In genomic region chr19:44745887-44746600, GRCh38 we compare ENCODE assay signal across 10 cellular contexts. TPM values are rescaled to one million over a fixed set of nuclear protein-coding genes. Genes with fewer than 3 reads are reported as not detected.
DNase-seq lines count a peak whose midpoint lies in the region; ATAC-seq and TF ChIP-seq lines count a peak whose summit lies in the region.
"Had no signal": no experiment of that assay in that cellular context is flagged by ENCODE, and none has a peak within 500 bp of the region (broad histone marks: within the 10 kb centered on the region; RNA-seq: fewer than 3 reads in every experiment).

No MANE protein-coding gene starts in this region.

- 74 to 80% (median 74%) methylated on average over 4 of the region's 4 CpGs for WGBS in adipose tissue, 3 donors
- WGBS in mesenchymal stem cell: 69% methylated on average over 4 of the region's 4 CpGs
- 59 to 81% (median 77%) methylated on average over 4 of the region's 4 CpGs for WGBS in stomach, 5 donors

- H3K27me3 ChIP-seq in mesenchymal stem cell (ENCODE audit: control insufficient read depth in 1 of 2, insufficient read depth in 1 of 2, low read length in 2 of 2) (no peaks in the 10 kb centered on the region), stomach (no peaks in the 10 kb centered on the region)
- H3K27me3 ChIP-seq: pancreas had no signal

- DNase-seq in T-helper 1 cell (no peak), mesenchymal stem cell (no peak), stomach (no peak), NCI-H2227 treated with DMSO at 0.1 percent for 48 hours (lab: John Stamatoyannopoulos, UW) (no peak)
- DNase-seq in NK-92 treated with Interleukin-12 subunit alpha and Interleukin-12 subunit beta, amount 100 ng/mL, for 24 hours (lab: John Stamatoyannopoulos, UW): no peak
- DNase-seq: NCI-H187 treated with DMSO at 0.1 percent for 48 hours had no signal

- H3K4me1 Mint-ChIP-seq in T-helper 1 cell treated with Interleukin-12 subunit alpha and Interleukin-12 subunit beta and Interleukin-4 antibody, amounts not matched to agents 30 μg/mL and 1 μg/mL, for 36 hours (ENCODE audit: low read depth): peaks cover 38% of the 10 kb centered on the region

- intact Hi-C loops in stomach (cut with DNase I; ENCODE audit: low total_unique reads): no loop called here

- peak overlapping the region; percentile 91 to 96 for H3K18ac ChIP-seq in mesenchymal stem cell (ENCODE audit: low read depth in 1 of 2, low read length in 2 of 2)

- H2BK5ac ChIP-seq in mesenchymal stem cell (ENCODE audit: low read depth, low read length, poor library complexity, severe bottlenecking): no peak overlapping the region

- H3K9me3 Mint-ChIP-seq in T-helper 1 cell treated with Interleukin-12 subunit alpha and Interleukin-12 subunit beta and Interleukin-4 antibody, amounts not matched to agents 30 μg/mL and 1 μg/mL, for 36 hours: no peaks in the 10 kb centered on the region

- no peak for TF ChIP-seq CTCF in stomach (IDR thresholded peaks at IDR 0.05)

- peak overlapping the region; percentile 52 to 73 for H3K4ac ChIP-seq in mesenchymal stem cell (ENCODE audit: low read depth in 1 of 2, low read length in 2 of 2)

- peak overlapping the region in 1 of 2 experiments; percentile 83 for H3K14ac ChIP-seq in mesenchymal stem cell (ENCODE audit: low read length in 2 of 2)

- no peak overlapping the region for H3K4me2 ChIP-seq in mesenchymal stem cell (ENCODE audit: low read length, poor library complexity, severe bottlenecking)

- H2BK12ac ChIP-seq in mesenchymal stem cell (ENCODE audit: low read length in 2 of 2): peak overlapping the region; percentile 80 to 100

- H3K27ac ChIP-seq in adipose tissue (ENCODE audit: low read depth, low read length) (peak overlapping the region; percentile 94), mesenchymal stem cell (ENCODE audit: low read length, poor library complexity, severe bottlenecking) (no peak overlapping the region), stomach (peak overlapping the region; percentile 57 to 99 (median 96))

- TF ChIP-seq EP300 in stomach (IDR thresholded peaks at IDR 0.05): no peak

- H3K4me3 ChIP-seq in mesenchymal stem cell (ENCODE audit: insufficient read depth in 1 of 2, low read depth in 1 of 2, low read length in 2 of 2) (peak overlapping the region in 1 of 2 experiments; percentile 54), stomach (no peak overlapping the region)

- peaks cover 7% of the 10 kb centered on the region for H3K79me1 ChIP-seq in mesenchymal stem cell (replicated peaks; ENCODE audit: low read length, poor library complexity, severe bottlenecking)

- no peaks in the 10 kb centered on the region for H3K27me3 Mint-ChIP-seq in T-helper 1 cell treated with Interleukin-12 subunit alpha and Interleukin-12 subunit beta and Interleukin-4 antibody, amounts not matched to agents 30 μg/mL and 1 μg/mL, for 36 hours (ENCODE audit: low read depth)

- H3K4me1 ChIP-seq in mesenchymal stem cell (ENCODE audit: control insufficient read depth, insufficient read depth, low read depth, low read length) (peaks cover 38% of the 10 kb centered on the region), stomach (peaks cover 78 to 89% (median 79%) of the 10 kb centered on the region in 4 donors)

- peak overlapping the region; percentile 56 for H3K4me3 Mint-ChIP-seq in T-helper 1 cell treated with Interleukin-12 subunit alpha and Interleukin-12 subunit beta and Interleukin-4 antibody, amounts not matched to agents 30 μg/mL and 1 μg/mL, for 36 hours

- no peak for ATAC-seq in GM21367 (IDR thresholded peaks at IDR 0.05; ENCODE audit: unreplicated experiment)

- H2BK15ac ChIP-seq in mesenchymal stem cell (ENCODE audit: low read depth, poor library complexity, severe bottlenecking): peak overlapping the region; percentile 86

- H3K36me3 Mint-ChIP-seq in T-helper 1 cell treated with Interleukin-12 subunit alpha and Interleukin-12 subunit beta and Interleukin-4 antibody, amounts not matched to agents 30 μg/mL and 1 μg/mL, for 36 hours (ENCODE audit: low read depth): peaks cover 21% of the 10 kb centered on the region

- H4K91ac ChIP-seq in mesenchymal stem cell (ENCODE audit: low read length): peak overlapping the region; percentile 90

- no peak for TF ChIP-seq POLR2A in stomach (IDR thresholded peaks at IDR 0.05)

- peak overlapping the region; percentile 72 for H3K27ac Mint-ChIP-seq in T-helper 1 cell treated with Interleukin-12 subunit alpha and Interleukin-12 subunit beta and Interleukin-4 antibody, amounts not matched to agents 30 μg/mL and 1 μg/mL, for 36 hours

- H3K36me3 ChIP-seq in mesenchymal stem cell (ENCODE audit: control insufficient read depth in 1 of 2, insufficient read depth in 2 of 2, low read depth in 1 of 2, low read length in 2 of 2): peaks cover 3 to 9% of the 10 kb centered on the region in 2 experiments
- peaks cover 0 to 14% (median 4%) of the 10 kb centered on the region in 4 donors for H3K36me3 ChIP-seq in stomach
- H3K36me3 ChIP-seq: pancreas had no signal

- no peak overlapping the region for H3K23ac ChIP-seq in mesenchymal stem cell (ENCODE audit: low read length in 2 of 2)

- no peak overlapping the region for H4K8ac ChIP-seq in mesenchymal stem cell (ENCODE audit: low read length)

- H3K9ac ChIP-seq in mesenchymal stem cell (ENCODE audit: low read length): peak overlapping the region; percentile 73

- peak overlapping the region; percentile 95 for H2BK120ac ChIP-seq in mesenchymal stem cell (ENCODE audit: low read depth, low read length)

- no peak overlapping the region for H2AFZ ChIP-seq in mesenchymal stem cell (ENCODE audit: low read depth, low read length)

- H3K9me3 ChIP-seq in mesenchymal stem cell (ENCODE audit: control insufficient read depth, low read length) (no peaks in the 10 kb centered on the region), stomach (no peaks in the 10 kb centered on the region)
- H3K9me3 ChIP-seq: pancreas had no signal

- peak overlapping the region; percentile 83 for H2AK5ac ChIP-seq in mesenchymal stem cell (ENCODE audit: low read length, severe bottlenecking)

RNA-seq across cellular contexts. Expression of gene BCL3, which starts 2.5 kb away (rescaled TPM):
- polyA plus RNA-seq in adipose tissue (100 to 1,000 TPM in 1 of 3 donors, 10 to 100 TPM in 2; 33.4 to 150 (median 97.6) TPM), stomach (10 to 100 TPM; 53.5 to 94.1 (median 65.5) TPM)
- 48.8 TPM for polyA plus RNA-seq in mesenchymal stem cell (2013, experiment 1 of 2)
- 47.7 TPM for polyA plus RNA-seq in mesenchymal stem cell (2013, experiment 2 of 2)
- 100 to 1,000 TPM in 3 of 5 donors, 10 to 100 TPM in 1, 1 to 10 TPM in 1; 4.4 to 322 (median 139) TPM for total RNA-seq in stomach

RNA-seq across cellular contexts. Expression of gene CBLC, which starts 31.6 kb away (rescaled TPM):
- polyA plus RNA-seq in adipose tissue (10 to 100 TPM in 1 of 3 donors, 1 to 10 TPM in 1, under 1 TPM in 1; 0.45 to 11.1 (median 2.0) TPM), stomach (10 to 100 TPM; 23.3 to 50.9 (median 27.4) TPM)
- not detected for polyA plus RNA-seq in mesenchymal stem cell (2013, experiment 1 of 2)
- polyA plus RNA-seq in mesenchymal stem cell (2013, experiment 2 of 2): not detected
- 100 to 1,000 TPM in 1 of 5 donors, 10 to 100 TPM in 4; 13.2 to 178 (median 57.2) TPM for total RNA-seq in stomach

RNA-seq across cellular contexts. Expression of gene CEACAM16, which starts 47.1 kb away (rescaled TPM):
- polyA plus RNA-seq in adipose tissue: under 1 TPM in 1 of 3 donors, not detected in 2; 0.07 TPM
- not detected for polyA plus RNA-seq in mesenchymal stem cell (2013, experiment 1 of 2)
- polyA plus RNA-seq in mesenchymal stem cell (2013, experiment 2 of 2): not detected
- total RNA-seq in stomach: not detected
- not detected for polyA plus RNA-seq in stomach
